In the genomic region with DNA sequence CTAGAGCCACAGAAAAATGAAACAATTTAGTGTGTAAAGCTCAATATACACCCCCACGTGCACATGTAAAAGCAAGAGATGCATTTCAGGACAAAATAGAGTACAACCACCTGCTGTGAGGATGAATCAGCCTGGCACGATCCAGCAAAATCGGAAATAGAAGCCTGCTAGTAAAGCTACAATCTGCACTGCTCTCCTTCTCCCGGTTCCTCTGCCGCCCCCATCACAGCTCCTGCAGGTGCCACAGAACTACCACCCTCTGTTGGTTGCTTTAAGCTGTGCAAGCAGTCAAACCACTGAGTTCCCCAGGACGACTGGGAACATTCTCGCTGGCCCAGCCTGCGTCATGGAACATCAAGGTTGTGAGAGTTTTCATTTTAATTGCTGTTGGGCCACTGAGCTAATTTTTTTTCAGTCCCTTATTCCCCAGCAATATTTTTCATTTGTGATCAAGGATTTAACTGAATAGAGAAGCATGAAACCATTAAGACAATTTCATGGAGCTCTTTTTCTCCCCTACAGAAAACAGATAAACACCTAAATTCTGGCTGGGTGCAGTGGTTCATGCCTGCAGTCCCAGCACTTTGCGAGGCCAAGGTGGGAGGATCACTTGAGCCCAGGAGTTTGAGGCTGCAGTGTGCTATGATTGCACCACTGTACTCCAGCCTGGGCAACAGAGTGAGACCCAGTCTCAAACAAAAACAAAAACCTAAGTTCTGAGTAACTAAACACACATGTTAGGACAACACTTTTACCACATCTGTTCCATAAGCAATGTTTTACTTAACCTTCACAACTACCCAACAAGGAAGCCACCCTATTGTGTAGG, we compare ENCODE assay signal across 8 cellular contexts. TPM values are rescaled to one million over a fixed set of nuclear protein-coding genes. Genes with fewer than 3 reads are reported as not detected.
DNase-seq lines count a peak whose midpoint lies in the region; ATAC-seq and TF ChIP-seq lines count a peak whose summit lies in the region.

No MANE protein-coding gene starts in this region.

- no peak overlapping the region for H3K27ac Mint-ChIP-seq in activated naive CD4-positive, alpha-beta T cell treated with anti-CD3 and anti-CD28 coated beads, Interleukin-2, amount 50 U/mL, for 72 hours

- ATAC-seq in Panc1 (peak; percentile 92), gastrocnemius medialis (peak; percentile 79 to 86), HG02852 (IDR thresholded peaks at IDR 0.05; ENCODE audit: unreplicated experiment) (no peak)
- peak; percentile 54 to 87 for ATAC-seq in activated naive CD4-positive, alpha-beta T cell treated with anti-CD3 and anti-CD28 coated beads, Interleukin-2, amount 50 U/mL, for 72 hours

- no peaks in the 10 kb centered on the region for H3K9me3 Mint-ChIP-seq in activated naive CD4-positive, alpha-beta T cell treated with anti-CD3 and anti-CD28 coated beads, Interleukin-2, amount 50 U/mL, for 72 hours

- CTCF ChIA-PET in Panc1 (lab: Charles Lee): interaction anchor here (0.7 to 2.6 kb wide), 11 partner anchors 8 to 154 kb away, joined by 3 to 35 read pairs (median 3); no protein-coding TSS in a partner anchor

- no TSS peak for BruUV-seq in Panc1 (replicated peaks; lab: Mats Ljungman, UMichigan)

- H3K36me3 ChIP-seq in Panc1 (ENCODE audit: control insufficient read depth, insufficient read depth, low read length) (no peaks in the 10 kb centered on the region), gastrocnemius medialis (no peaks in the 10 kb centered on the region)

- H3K9me3 ChIP-seq in Panc1 (ENCODE audit: control insufficient read depth, insufficient read depth, low read depth, low read length): no peaks in the 10 kb centered on the region
- H3K9me3 ChIP-seq in gastrocnemius medialis: no peaks in the 10 kb centered on the region

- POLR2A ChIA-PET in Panc1 (lab: Charles Lee): no interaction called here

- H3K4me3 ChIP-seq in Panc1 (ENCODE audit: low read depth in 2 of 2, low read length in 2 of 2) (no peak overlapping the region), gastrocnemius medialis (no peak overlapping the region)

- H3K36me3 Mint-ChIP-seq in activated naive CD4-positive, alpha-beta T cell treated with anti-CD3 and anti-CD28 coated beads, Interleukin-2, amount 50 U/mL, for 72 hours: no peaks in the 10 kb centered on the region

- H3K27ac ChIP-seq in Panc1 (ENCODE audit: low read length): no peak overlapping the region
- no peak overlapping the region for H3K27ac ChIP-seq in gastrocnemius medialis

- H3K4me1 ChIP-seq in Panc1 (ENCODE audit: control insufficient read depth, insufficient read depth, low read length) (no peaks in the 10 kb centered on the region), gastrocnemius medialis (no peaks in the 10 kb centered on the region)

- no peak for TF ChIP-seq POLR2A in gastrocnemius medialis (IDR thresholded peaks at IDR 0.05)

- in situ Hi-C loops in Panc1 (cut with HindIII; ENCODE audit: low pct_unique_long_range_greater_than_20kb, low sequenced_read_pairs): no loop called here
- in situ Hi-C loops in gastrocnemius medialis (cut with MboI; ENCODE audit: low sequenced_read_pairs in 4 of 4): loop anchor here in 1 of 4 donors (5.0 kb wide), 1 partner anchor 81 kb away; no protein-coding TSS in a partner anchor

- intact Hi-C loops in Panc1 (cut with micrococcal nuclease; ENCODE audit: unreplicated experiment): loop anchor here (5.0 kb wide), 1 partner anchor 76 kb away; a partner anchor contains a TSS
- intact Hi-C loops in cardiac septum (cut with DNase I): loop anchor here (5.0 kb wide), 1 partner anchor 76 kb away; a partner anchor contains a TSS
- intact Hi-C loops in gastrocnemius medialis (cut with DNase I; ENCODE audit: low total_unique reads): loop anchor here (1.0 kb wide), 1 partner anchor 77 kb away; no protein-coding TSS in a partner anchor

- TF ChIP-seq CTCF in Panc1 (IDR thresholded peaks at IDR 0.05) (peak; percentile 81), gastrocnemius medialis (IDR thresholded peaks at IDR 0.05 in 4 of 5, conservative IDR thresholded peaks at IDR 0.05 in 1 of 5) (peak in 4 of 5 experiments; percentile 33 to 63 (median 46))

- no peaks in the 10 kb centered on the region for H3K27me3 ChIP-seq in Panc1 (ENCODE audit: control insufficient read depth, insufficient read depth, low read length)
- no peaks in the 10 kb centered on the region for H3K27me3 ChIP-seq in gastrocnemius medialis

- DNase-seq in EH (ENCODE audit: low read depth) (peak; percentile 36), LoVo (ENCODE audit: low spot score) (peak; percentile 9), Panc1 (ENCODE audit: low read depth, low spot score) (peak; percentile 13), cardiac septum (ENCODE audit: low spot score) (peak; percentile 75), gastrocnemius medialis (peak; percentile 17 to 21), dedifferentiated amniotic fluid mesenchymal stem cell (ENCODE audit: extremely low spot score) (no peak)
- DNase-seq in activated naive CD4-positive, alpha-beta T cell treated with anti-CD3 and anti-CD28 coated beads, Interleukin-2, amount 50 U/mL, for 72 hours (ENCODE audit: low spot score in 2 of 2): peak in 1 of 2 donors; percentile 42

RNA-seq across cellular contexts. Expression of a gene that starts 47.6 kb away (rescaled TPM):
- total RNA-seq in Panc1 (2021; ENCODE audit: unreplicated experiment) (11.6 TPM), cardiac septum (43.1 TPM), gastrocnemius medialis (10 to 100 TPM; 41.9 to 66.5 (median 53.9) TPM)
- polyA plus RNA-seq in Panc1 (2012; ENCODE audit: insufficient read length): 20.1 TPM
- 1 to 10 TPM; 4.0 to 4.2 TPM for total RNA-seq in activated naive CD4-positive, alpha-beta T cell treated with anti-CD3 and anti-CD28 coated beads, Interleukin-2, amount 50 U/mL, for 72 hours
